24 cellular contexts compared by ENCODE assay signal in genomic region chr2:221310720-221311119, GRCh38.
"Had no signal": no experiment of that assay in that cellular context is flagged by ENCODE, and none has a peak within 500 bp of the region (broad histone marks: within the 10 kb centered on the region; RNA-seq: fewer than 3 reads in every experiment).

No MANE protein-coding gene starts in this region.

- H3K4me3 Mint-ChIP-seq: activated CD4-positive, alpha-beta T cell treated with anti-CD3 and anti-CD28 coated beads for 36 hours; activated naive CD8-positive, alpha-beta T cell treated with anti-CD3 and anti-CD28 coated beads for 36 hours; activated T-cell treated with anti-CD3 and anti-CD28 coated beads, Interleukin-2, amount 50 U/mL, for 4 hours; endodermal cell; memory B cell; nephron; stimulated activated naive CD8-positive, alpha-beta T cell treated with anti-CD3 and anti-CD28 coated beads, Interleukin-15, Interleukin-2, amounts not matched to agents 100 ng/mL and 50 ng/mL, for 24 hours had no signal

- H3K27ac Mint-ChIP-seq: activated CD4-positive, alpha-beta T cell treated with anti-CD3 and anti-CD28 coated beads for 36 hours; activated naive CD8-positive, alpha-beta T cell treated with anti-CD3 and anti-CD28 coated beads for 36 hours; activated T-helper 2 cell treated with anti-CD3 and anti-CD28 coated beads, Interferon-gamma antibody, Interleukin-2, Interleukin-4, amounts not matched to agents 10 μg/mL and 5 μg/mL and 100 μg/mL, durations not matched to agents 14 hours and 24 hours and 36 hours; endodermal cell; memory B cell; stimulated activated naive CD8-positive, alpha-beta T cell treated with anti-CD3 and anti-CD28 coated beads, Interleukin-15, Interleukin-2, amounts not matched to agents 100 ng/mL and 50 ng/mL, for 24 hours had no signal

- H3K27me3 ChIP-seq: esophagus squamous epithelium, gastroesophageal sphincter, pancreas, right lobe of liver, thyroid gland had no signal

- H3K27ac ChIP-seq: coronary artery, esophagus squamous epithelium, gastroesophageal sphincter, pancreas, psoas muscle, right lobe of liver, skin epidermis, thyroid gland had no signal

- H3K27me3 Mint-ChIP-seq: memory B cell; stimulated activated naive CD8-positive, alpha-beta T cell treated with anti-CD3 and anti-CD28 coated beads, Interleukin-15, Interleukin-2, amounts not matched to agents 100 ng/mL and 50 ng/mL, for 24 hours had no signal

- DNase-seq: activated CD4-positive, alpha-beta T cell treated with anti-CD3 and anti-CD28 coated beads for 36 hours; activated CD4-positive, alpha-beta T cell treated with anti-CD3 and anti-CD28 coated beads, Interleukin-2, amount 50 U/mL, for 4 hours; activated CD8-positive, alpha-beta memory T cell treated with anti-CD3 and anti-CD28 coated beads, Interleukin-2, amount 50 U/mL, for 48 hours; activated naive CD4-positive, alpha-beta T cell treated with Interleukin-2 at 50 U/mL for 16 hours; activated naive CD8-positive, alpha-beta T cell treated with anti-CD3 and anti-CD28 coated beads for 36 hours; activated T-cell treated with anti-CD3 and anti-CD28 coated beads, Interleukin-2, amount 50 U/mL, for 4 hours; endodermal cell; esophagus squamous epithelium; head of caudate nucleus; islet precursor cell; left colon; pancreas; psoas muscle; right lobe of liver; stimulated activated CD4-positive, alpha-beta T cell treated with anti-CD3 and anti-CD28 coated beads, Interleukin-1b, Interleukin-23, amount 100 ng/mL, for 48 hours; substantia nigra; thyroid gland had no signal

- H3K4me1 ChIP-seq: esophagus squamous epithelium, gastroesophageal sphincter, pancreas, psoas muscle, right lobe of liver had no signal

- H3K9me3 Mint-ChIP-seq: activated naive CD8-positive, alpha-beta T cell treated with anti-CD3 and anti-CD28 coated beads for 36 hours; activated T-cell treated with anti-CD3 and anti-CD28 coated beads, Interleukin-2, amount 50 U/mL, for 4 hours; activated T-helper 2 cell treated with anti-CD3 and anti-CD28 coated beads, Interferon-gamma antibody, Interleukin-2, Interleukin-4, amounts not matched to agents 10 μg/mL and 5 μg/mL and 100 μg/mL, durations not matched to agents 14 hours and 24 hours and 36 hours; endodermal cell; memory B cell; nephron; stimulated activated naive CD8-positive, alpha-beta T cell treated with anti-CD3 and anti-CD28 coated beads, Interleukin-15, Interleukin-2, amounts not matched to agents 100 ng/mL and 50 ng/mL, for 24 hours had no signal

- H3K36me3 ChIP-seq: esophagus squamous epithelium, gastroesophageal sphincter, pancreas, right lobe of liver, thyroid gland had no signal

- H3K9me3 ChIP-seq: esophagus squamous epithelium, gastroesophageal sphincter, pancreas, psoas muscle, right lobe of liver, thyroid gland had no signal

- H3K36me3 Mint-ChIP-seq: activated naive CD8-positive, alpha-beta T cell treated with anti-CD3 and anti-CD28 coated beads for 36 hours; memory B cell had no signal

- H3K4me3 ChIP-seq: coronary artery, esophagus squamous epithelium, gastroesophageal sphincter, pancreas, psoas muscle, right lobe of liver, skin epidermis, thyroid gland had no signal

- ATAC-seq: activated CD4-positive, alpha-beta T cell treated with anti-CD3 and anti-CD28 coated beads for 36 hours; activated T-cell treated with anti-CD3 and anti-CD28 coated beads, Interleukin-2, amount 50 U/mL, for 4 hours; gastroesophageal sphincter; pancreas; psoas muscle; right lobe of liver had no signal
